2 cellular contexts compared by ENCODE assay signal in the genomic region with DNA sequence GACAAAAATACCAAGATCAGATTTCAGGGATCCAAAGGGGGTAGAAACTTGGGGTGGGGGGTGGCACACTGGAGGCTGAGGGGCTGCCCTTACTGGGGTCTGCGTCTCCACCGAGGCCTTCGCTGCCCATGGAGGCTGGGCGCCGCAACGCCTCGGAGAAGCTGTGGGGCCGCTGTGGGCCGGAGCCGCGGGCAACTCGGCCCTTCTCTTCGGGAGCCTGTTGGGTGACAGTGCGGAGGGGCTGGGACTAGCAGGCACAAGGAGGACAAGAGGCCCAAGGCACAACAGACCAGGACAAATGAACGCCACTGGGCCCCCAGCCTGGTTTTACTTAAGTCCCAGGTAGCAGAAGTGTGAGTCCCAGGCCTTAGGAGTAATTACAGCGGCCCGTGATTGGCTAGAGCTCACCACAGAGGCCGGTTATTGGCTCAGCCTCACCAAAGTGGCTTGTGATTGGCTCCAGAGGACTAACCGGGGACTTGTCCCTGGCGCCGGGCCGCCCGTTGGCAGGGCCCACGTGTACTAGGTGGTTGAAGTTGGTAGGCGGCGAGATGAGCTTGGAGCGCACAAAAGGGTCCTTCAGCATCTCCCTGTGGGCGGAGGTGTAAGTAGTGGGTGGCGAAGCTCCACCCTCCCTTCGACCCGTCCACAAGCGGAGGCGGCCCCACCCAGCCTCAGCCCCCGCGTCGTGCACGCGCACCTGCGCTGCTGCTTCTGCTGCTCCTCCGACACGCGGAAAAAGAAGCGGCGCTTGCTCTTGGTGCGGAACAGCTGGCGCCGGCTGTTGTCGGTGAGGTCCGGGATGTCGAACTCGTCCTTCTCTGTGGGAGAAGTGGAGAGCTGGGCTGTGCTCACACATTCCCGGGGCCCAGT.
A peak's percentile ranks its signal among the peaks of the same experiment; 100 is the strongest.
TF ChIP-seq lines count a peak whose summit lies in the region.

No MANE protein-coding gene starts in this region.

TF ChIP-seq in HCT116, 20 proteins besides CTCF, POLR2A, EP300 and RAD21:
- TF ChIP-seq YY1 (IDR thresholded peaks at IDR 0.05; ENCODE audit: extremely low read depth, insufficient replicate concordance, low read depth, low read length) (no peak), SP1 (IDR thresholded peaks at IDR 0.05; ENCODE audit: low read depth) (no peak), CBX3 (IDR thresholded peaks at IDR 0.05; ENCODE audit: low read depth) (no peak), SIN3A (IDR thresholded peaks at IDR 0.05; ENCODE audit: low read depth) (no peak), ZNF274 (IDR thresholded peaks at IDR 0.05; ENCODE audit: low read depth, low read length) (no peak), JUND (IDR thresholded peaks at IDR 0.05) (no peak), EZH2 (IDR thresholded peaks at IDR 0.05) (no peak), REST (IDR thresholded peaks at IDR 0.05; ENCODE audit: low read depth) (no peak), ELF1 (IDR thresholded peaks at IDR 0.05; ENCODE audit: borderline replicate concordance, low read depth) (no peak), EZH2phosphoT487 (IDR thresholded peaks at IDR 0.05; ENCODE audit: borderline replicate concordance) (no peak), SRF (IDR thresholded peaks at IDR 0.05; ENCODE audit: low read depth) (no peak)
- TF ChIP-seq, protein P1, sequence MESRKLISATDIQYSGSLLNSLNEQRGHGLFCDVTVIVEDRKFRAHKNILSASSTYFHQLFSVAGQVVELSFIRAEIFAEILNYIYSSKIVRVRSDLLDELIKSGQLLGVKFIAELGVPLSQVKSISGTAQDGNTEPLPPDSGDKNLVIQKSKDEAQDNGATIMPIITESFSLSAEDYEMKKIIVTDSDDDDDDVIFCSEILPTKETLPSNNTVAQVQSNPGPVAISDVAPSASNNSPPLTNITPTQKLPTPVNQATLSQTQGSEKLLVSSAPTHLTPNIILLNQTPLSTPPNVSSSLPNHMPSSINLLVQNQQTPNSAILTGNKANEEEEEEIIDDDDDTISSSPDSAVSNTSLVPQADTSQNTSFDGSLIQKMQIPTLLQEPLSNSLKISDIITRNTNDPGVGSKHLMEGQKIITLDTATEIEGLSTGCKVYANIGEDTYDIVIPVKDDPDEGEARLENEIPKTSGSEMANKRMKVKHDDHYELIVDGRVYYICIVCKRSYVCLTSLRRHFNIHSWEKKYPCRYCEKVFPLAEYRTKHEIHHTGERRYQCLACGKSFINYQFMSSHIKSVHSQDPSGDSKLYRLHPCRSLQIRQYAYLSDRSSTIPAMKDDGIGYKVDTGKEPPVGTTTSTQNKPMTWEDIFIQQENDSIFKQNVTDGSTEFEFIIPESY (IDR thresholded peaks at IDR 0.05; ENCODE audit: extremely low read depth, insufficient replicate concordance, low read length): no peak
- TF ChIP-seq, protein P2, sequence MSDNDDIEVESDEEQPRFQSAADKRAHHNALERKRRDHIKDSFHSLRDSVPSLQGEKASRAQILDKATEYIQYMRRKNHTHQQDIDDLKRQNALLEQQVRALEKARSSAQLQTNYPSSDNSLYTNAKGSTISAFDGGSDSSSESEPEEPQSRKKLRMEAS (IDR thresholded peaks at IDR 0.05): no peak
- TF ChIP-seq, protein P3, sequence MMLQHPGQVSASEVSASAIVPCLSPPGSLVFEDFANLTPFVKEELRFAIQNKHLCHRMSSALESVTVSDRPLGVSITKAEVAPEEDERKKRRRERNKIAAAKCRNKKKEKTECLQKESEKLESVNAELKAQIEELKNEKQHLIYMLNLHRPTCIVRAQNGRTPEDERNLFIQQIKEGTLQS (IDR thresholded peaks at IDR 0.05): no peak

TF ChIP-seq in H1, 55 proteins besides CTCF, POLR2A, EP300 and RAD21:
- TF ChIP-seq RNF2 (IDR thresholded peaks at IDR 0.05; ENCODE audit: borderline replicate concordance, low read depth, low read length, missing control alignments, poor library complexity, severe bottlenecking) (no peak), SAP30 (IDR thresholded peaks at IDR 0.05; ENCODE audit: insufficient read depth, insufficient replicate concordance, low read length) (no peak), SP4 (IDR thresholded peaks at IDR 0.05; ENCODE audit: low read length) (no peak), TAF1 (IDR thresholded peaks at IDR 0.05; ENCODE audit: low read depth, low read length) (no peak), GTF2F1 (IDR thresholded peaks at IDR 0.05; ENCODE audit: borderline replicate concordance, low read depth, low read length) (no peak), YY1 (IDR thresholded peaks at IDR 0.05; ENCODE audit: low read depth, low read length) (no peak), CTBP2 (IDR thresholded peaks at IDR 0.05; ENCODE audit: borderline replicate concordance, insufficient read depth, insufficient read length, low read length) (no peak), PHF8 (conservative IDR thresholded peaks at IDR 0.05; ENCODE audit: low read depth, low read length) (no peak), E2F6 (IDR thresholded peaks at IDR 0.05) (0 out of 2 replicates have a peak, but pooled peaks have one; percentile 21), RXRA (IDR thresholded peaks at IDR 0.05; ENCODE audit: insufficient read depth, low read depth, low read length) (no peak), TCF12 (IDR thresholded peaks at IDR 0.05; ENCODE audit: low read depth, low read length) (no peak), TBP (IDR thresholded peaks at IDR 0.05; ENCODE audit: low read depth, low read length) (no peak), JUND (IDR thresholded peaks at IDR 0.05; ENCODE audit: low read length) (no peak), SP1 (IDR thresholded peaks at IDR 0.05; ENCODE audit: low read depth, low read length) (peak; percentile 72), SP2 (IDR thresholded peaks at IDR 0.05; ENCODE audit: low read length) (0 out of 2 replicates have a peak, but pooled peaks have one; percentile 7), KDM4A (IDR thresholded peaks at IDR 0.05; ENCODE audit: low read depth, low read length, severe bottlenecking) (no peak), TEAD4 (IDR thresholded peaks at IDR 0.05; ENCODE audit: low read depth, low read length) (no peak), CBX5 (IDR thresholded peaks at IDR 0.05; ENCODE audit: low read depth, low read length) (no peak), MAFK (IDR thresholded peaks at IDR 0.05; ENCODE audit: low read depth, low read length) (no peak)
- TF ChIP-seq, protein P4, sequence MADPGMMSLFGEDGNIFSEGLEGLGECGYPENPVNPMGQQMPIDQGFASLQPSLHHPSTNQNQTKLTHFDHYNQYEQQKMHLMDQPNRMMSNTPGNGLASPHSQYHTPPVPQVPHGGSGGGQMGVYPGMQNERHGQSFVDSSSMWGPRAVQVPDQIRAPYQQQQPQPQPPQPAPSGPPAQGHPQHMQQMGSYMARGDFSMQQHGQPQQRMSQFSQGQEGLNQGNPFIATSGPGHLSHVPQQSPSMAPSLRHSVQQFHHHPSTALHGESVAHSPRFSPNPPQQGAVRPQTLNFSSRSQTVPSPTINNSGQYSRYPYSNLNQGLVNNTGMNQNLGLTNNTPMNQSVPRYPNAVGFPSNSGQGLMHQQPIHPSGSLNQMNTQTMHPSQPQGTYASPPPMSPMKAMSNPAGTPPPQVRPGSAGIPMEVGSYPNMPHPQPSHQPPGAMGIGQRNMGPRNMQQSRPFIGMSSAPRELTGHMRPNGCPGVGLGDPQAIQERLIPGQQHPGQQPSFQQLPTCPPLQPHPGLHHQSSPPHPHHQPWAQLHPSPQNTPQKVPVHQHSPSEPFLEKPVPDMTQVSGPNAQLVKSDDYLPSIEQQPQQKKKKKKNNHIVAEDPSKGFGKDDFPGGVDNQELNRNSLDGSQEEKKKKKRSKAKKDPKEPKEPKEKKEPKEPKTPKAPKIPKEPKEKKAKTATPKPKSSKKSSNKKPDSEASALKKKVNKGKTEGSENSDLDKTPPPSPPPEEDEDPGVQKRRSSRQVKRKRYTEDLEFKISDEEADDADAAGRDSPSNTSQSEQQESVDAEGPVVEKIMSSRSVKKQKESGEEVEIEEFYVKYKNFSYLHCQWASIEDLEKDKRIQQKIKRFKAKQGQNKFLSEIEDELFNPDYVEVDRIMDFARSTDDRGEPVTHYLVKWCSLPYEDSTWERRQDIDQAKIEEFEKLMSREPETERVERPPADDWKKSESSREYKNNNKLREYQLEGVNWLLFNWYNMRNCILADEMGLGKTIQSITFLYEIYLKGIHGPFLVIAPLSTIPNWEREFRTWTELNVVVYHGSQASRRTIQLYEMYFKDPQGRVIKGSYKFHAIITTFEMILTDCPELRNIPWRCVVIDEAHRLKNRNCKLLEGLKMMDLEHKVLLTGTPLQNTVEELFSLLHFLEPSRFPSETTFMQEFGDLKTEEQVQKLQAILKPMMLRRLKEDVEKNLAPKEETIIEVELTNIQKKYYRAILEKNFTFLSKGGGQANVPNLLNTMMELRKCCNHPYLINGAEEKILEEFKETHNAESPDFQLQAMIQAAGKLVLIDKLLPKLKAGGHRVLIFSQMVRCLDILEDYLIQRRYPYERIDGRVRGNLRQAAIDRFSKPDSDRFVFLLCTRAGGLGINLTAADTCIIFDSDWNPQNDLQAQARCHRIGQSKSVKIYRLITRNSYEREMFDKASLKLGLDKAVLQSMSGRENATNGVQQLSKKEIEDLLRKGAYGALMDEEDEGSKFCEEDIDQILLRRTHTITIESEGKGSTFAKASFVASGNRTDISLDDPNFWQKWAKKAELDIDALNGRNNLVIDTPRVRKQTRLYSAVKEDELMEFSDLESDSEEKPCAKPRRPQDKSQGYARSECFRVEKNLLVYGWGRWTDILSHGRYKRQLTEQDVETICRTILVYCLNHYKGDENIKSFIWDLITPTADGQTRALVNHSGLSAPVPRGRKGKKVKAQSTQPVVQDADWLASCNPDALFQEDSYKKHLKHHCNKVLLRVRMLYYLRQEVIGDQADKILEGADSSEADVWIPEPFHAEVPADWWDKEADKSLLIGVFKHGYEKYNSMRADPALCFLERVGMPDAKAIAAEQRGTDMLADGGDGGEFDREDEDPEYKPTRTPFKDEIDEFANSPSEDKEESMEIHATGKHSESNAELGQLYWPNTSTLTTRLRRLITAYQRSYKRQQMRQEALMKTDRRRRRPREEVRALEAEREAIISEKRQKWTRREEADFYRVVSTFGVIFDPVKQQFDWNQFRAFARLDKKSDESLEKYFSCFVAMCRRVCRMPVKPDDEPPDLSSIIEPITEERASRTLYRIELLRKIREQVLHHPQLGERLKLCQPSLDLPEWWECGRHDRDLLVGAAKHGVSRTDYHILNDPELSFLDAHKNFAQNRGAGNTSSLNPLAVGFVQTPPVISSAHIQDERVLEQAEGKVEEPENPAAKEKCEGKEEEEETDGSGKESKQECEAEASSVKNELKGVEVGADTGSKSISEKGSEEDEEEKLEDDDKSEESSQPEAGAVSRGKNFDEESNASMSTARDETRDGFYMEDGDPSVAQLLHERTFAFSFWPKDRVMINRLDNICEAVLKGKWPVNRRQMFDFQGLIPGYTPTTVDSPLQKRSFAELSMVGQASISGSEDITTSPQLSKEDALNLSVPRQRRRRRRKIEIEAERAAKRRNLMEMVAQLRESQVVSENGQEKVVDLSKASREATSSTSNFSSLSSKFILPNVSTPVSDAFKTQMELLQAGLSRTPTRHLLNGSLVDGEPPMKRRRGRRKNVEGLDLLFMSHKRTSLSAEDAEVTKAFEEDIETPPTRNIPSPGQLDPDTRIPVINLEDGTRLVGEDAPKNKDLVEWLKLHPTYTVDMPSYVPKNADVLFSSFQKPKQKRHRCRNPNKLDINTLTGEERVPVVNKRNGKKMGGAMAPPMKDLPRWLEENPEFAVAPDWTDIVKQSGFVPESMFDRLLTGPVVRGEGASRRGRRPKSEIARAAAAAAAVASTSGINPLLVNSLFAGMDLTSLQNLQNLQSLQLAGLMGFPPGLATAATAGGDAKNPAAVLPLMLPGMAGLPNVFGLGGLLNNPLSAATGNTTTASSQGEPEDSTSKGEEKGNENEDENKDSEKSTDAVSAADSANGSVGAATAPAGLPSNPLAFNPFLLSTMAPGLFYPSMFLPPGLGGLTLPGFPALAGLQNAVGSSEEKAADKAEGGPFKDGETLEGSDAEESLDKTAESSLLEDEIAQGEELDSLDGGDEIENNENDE (IDR thresholded peaks at IDR 0.05; ENCODE audit: insufficient replicate concordance, low read length): no peak
- TF ChIP-seq, protein P3 (IDR thresholded peaks at IDR 0.05; ENCODE audit: insufficient read depth, low read depth, low read length): no peak
- TF ChIP-seq, protein P2 (IDR thresholded peaks at IDR 0.05): no peak
